In genomic region chr21:44730028-44730395, GRCh38 we compare ENCODE assay signal across 23 cellular contexts. TPM values are rescaled to one million over a fixed set of nuclear protein-coding genes. Genes with fewer than 3 reads are reported as not detected.
"Had no signal": no experiment of that assay in that cellular context is flagged by ENCODE, and none has a peak within 500 bp of the region (broad histone marks: within the 10 kb centered on the region; RNA-seq: fewer than 3 reads in every experiment).

No MANE protein-coding gene starts in this region.

- H3K4me3 ChIP-seq: MG63 had no signal

- H3K27me3 ChIP-seq: MG63 had no signal

- H3K36me3 ChIP-seq: MG63 had no signal

- H3K9me3 ChIP-seq: MG63, SK-N-SH had no signal

- H3K4me2 ChIP-seq: SK-N-SH had no signal

- DNase-seq: IMR-90, Karpas-422, KG1, MG63, NCI-H1092, NCI-H1105 treated with DMSO at 0.1 percent for 48 hours, NCI-H1417 treated with DMSO at 0.1 percent for 48 hours, NCI-H146, NCI-H1694 treated with DMSO at 0.1 percent for 48 hours, NCI-H1930, NCI-H2081, NCI-H2107, NCI-H2227 treated with DMSO at 0.1 percent for 48 hours, NCI-H524, NCI-H526 treated with DMSO at 0.1 percent for 48 hours, NCI-H748 treated with DMSO at 0.1 percent for 48 hours, RPMI8226, SHP77, SK-N-SH had no signal

- ATAC-seq: HepG2 had no signal

- H3K9ac ChIP-seq: SK-N-SH had no signal

RNA-seq across cellular contexts. Expression of gene TSPEAR, which starts 18.6 kb away (rescaled TPM):
- total RNA-seq: HT1080, IMR-90, SK-MEL-5 had no signal
- polyA plus RNA-seq: IMR-90 had no signal

RNA-seq across cellular contexts. Expression of gene KRTAP10-12, which starts 33.0 kb away (rescaled TPM):
- total RNA-seq: HepG2, HT1080, IMR-90, NCI-H460, SK-MEL-5 had no signal
- polyA plus RNA-seq: HepG2, IMR-90, SK-N-SH had no signal

RNA-seq across cellular contexts. Expression of gene KRTAP12-1, which starts 48.0 kb away (rescaled TPM):
- total RNA-seq: HepG2, HT1080, IMR-90, NCI-H460, SK-MEL-5 had no signal
- polyA plus RNA-seq: HepG2, IMR-90, SK-N-SH had no signal
